In genomic region chr2:188096910-188097309, GRCh38 we compare ENCODE assay signal across 16 cellular contexts.
"Had no signal": no experiment of that assay in that cellular context is flagged by ENCODE, and none has a peak within 500 bp of the region (broad histone marks: within the 10 kb centered on the region; RNA-seq: fewer than 3 reads in every experiment).

No MANE protein-coding gene starts in this region.

- DNase-seq: effector CD4-positive, alpha-beta T cell; endodermal cell; foreskin melanocyte; head of caudate nucleus; hippocampal formation; mucosa of descending colon; naive thymus-derived CD8-positive, alpha-beta T cell; nucleus accumbens; ovary; small intestine; stimulated activated CD4-positive, alpha-beta T cell treated with anti-CD3 and anti-CD28 coated beads, Interleukin-12 subunit alpha, Interleukin-12 subunit beta, amount 100 ng/mL, for 4 hours; tibial artery; upper lobe of left lung had no signal

- ATAC-seq: mucosa of descending colon had no signal

- H3K9me3 ChIP-seq: mucosa of descending colon, ovary, right atrium auricular region, tibial artery, upper lobe of left lung, vagina had no signal

- H3K27ac ChIP-seq: coronary artery, ovary, right atrium auricular region, tibial artery, upper lobe of left lung, vagina had no signal

- H3K4me1 ChIP-seq: right atrium auricular region, tibial artery, upper lobe of left lung, vagina had no signal

- H3K36me3 ChIP-seq: ovary, right atrium auricular region, tibial artery, upper lobe of left lung, vagina had no signal

- H3K27me3 ChIP-seq: ovary, right atrium auricular region, tibial artery, upper lobe of left lung, vagina had no signal

- H3K4me3 ChIP-seq: coronary artery, mucosa of descending colon, ovary, right atrium auricular region, tibial artery, upper lobe of left lung, vagina had no signal
